Comparison of ENCODE assay signal across 1 cellular context in genomic region chr10:14601872-14602725, GRCh38.
TF ChIP-seq lines count a peak whose summit lies in the region.

No MANE protein-coding gene starts in this region.

TF ChIP-seq in GM23338, 12 proteins besides CTCF, POLR2A, EP300 and RAD21 (continued from another document):
- no peak for TF ChIP-seq ZNF462 (CRISPR knock-in tag; IDR thresholded peaks at IDR 0.05)
- no peak for TF ChIP-seq EZH2 (IDR thresholded peaks at IDR 0.05; ENCODE audit: low read depth, unreplicated experiment)
- TF ChIP-seq NANOG (IDR thresholded peaks at IDR 0.05; ENCODE audit: borderline replicate concordance), result no peak
- no peak for TF ChIP-seq ETS1 (IDR thresholded peaks at IDR 0.05)
- no peak for TF ChIP-seq ZNF331 (CRISPR knock-in tag; IDR thresholded peaks at IDR 0.05; ENCODE audit: low read depth)
- no peak for TF ChIP-seq EZH2phosphoT487 (IDR thresholded peaks at IDR 0.05; ENCODE audit: unreplicated experiment)
- TF ChIP-seq POLR2AphosphoS5 (IDR thresholded peaks at IDR 0.05; ENCODE audit: low read depth), result no peak
TF ChIP-seq in GM23338: peak in this region for 0.
